In the genomic region with DNA sequence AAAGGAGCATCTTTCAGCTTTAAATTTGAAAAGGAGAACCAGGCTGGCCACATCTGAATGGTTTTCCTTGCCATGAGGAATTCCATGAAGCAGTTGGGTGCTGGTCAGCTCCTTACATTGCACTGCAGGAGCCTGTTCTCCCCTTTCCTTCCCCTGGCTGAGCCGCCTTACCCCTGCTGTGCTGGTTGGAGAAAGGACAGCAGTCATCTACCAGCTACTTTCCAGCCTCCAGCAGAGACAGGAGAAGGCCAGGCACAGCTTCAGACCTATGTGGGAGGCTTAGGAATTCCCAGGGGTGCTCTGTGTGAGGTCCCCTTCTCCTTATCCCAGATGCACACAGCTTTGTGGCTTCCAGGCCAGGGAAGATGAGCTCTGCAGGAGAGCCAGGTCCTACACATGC, we compare ENCODE assay signal across 23 cellular contexts. TPM values are rescaled to one million over a fixed set of nuclear protein-coding genes. Genes with fewer than 3 reads are reported as not detected.
A peak's percentile ranks its signal among the peaks of the same experiment; 100 is the strongest.
DNase-seq lines count a peak whose midpoint lies in the region; ATAC-seq and TF ChIP-seq lines count a peak whose summit lies in the region.
"Had no signal": no experiment of that assay in that cellular context is flagged by ENCODE, and none has a peak within 500 bp of the region (broad histone marks: within the 10 kb centered on the region; RNA-seq: fewer than 3 reads in every experiment).

No MANE protein-coding gene starts in this region.

- TF ChIP-seq CTCF in right atrium auricular region (IDR thresholded peaks at IDR 0.05) (no peak), choroid plexus epithelial cell (conservative IDR thresholded peaks at IDR 0.05; ENCODE audit: low read depth, low read length) (no peak), sigmoid colon (IDR thresholded peaks at IDR 0.05) (no peak), chondrocyte (IDR thresholded peaks at IDR 0.05) (no peak)

- no peak overlapping the region for H3K4me3 ChIP-seq in right atrium auricular region
- H3K4me3 ChIP-seq in right cardiac atrium (ENCODE audit: low read length) = no peak overlapping the region
- H3K4me3 ChIP-seq in choroid plexus epithelial cell (ENCODE audit: low read depth, low read length) = no peak overlapping the region
- no peak overlapping the region for H3K4me3 ChIP-seq in sigmoid colon
- no peak overlapping the region for H3K4me3 ChIP-seq in effector memory CD4-positive, alpha-beta T cell (ENCODE audit: insufficient read depth, low read depth, low read length, poor library complexity, severe bottlenecking)
- H3K4me3 ChIP-seq: BLaER1, PC-9, SJSA1 had no signal

- no peak for DNase-seq in right atrium auricular region (ENCODE audit: low spot score)
- DNase-seq in right cardiac atrium = no peak
- DNase-seq in choroid plexus epithelial cell (ENCODE audit: low read depth) = peak; percentile 8
- peak; percentile 24 for DNase-seq in sigmoid colon
- DNase-seq in chondrocyte (ENCODE audit: low spot score) = no peak
- no peak for DNase-seq in effector memory CD4-positive, alpha-beta T cell
- DNase-seq: CD4-positive, CD25-positive, alpha-beta regulatory T cell; H7; NCI-H1048; NCI-H1417 treated with DMSO at 0.1 percent for 48 hours; NCI-H1694 treated with DMSO at 0.1 percent for 48 hours; NCI-H2081; NCI-H2227 treated with DMSO at 0.1 percent for 48 hours; NCI-H526 treated with DMSO at 0.1 percent for 48 hours; PC-9 had no signal

- peaks cover 7% of the 10 kb centered on the region for H3K4me1 Mint-ChIP-seq in chondrocyte (ENCODE audit: low read depth)
- H3K4me1 Mint-ChIP-seq: CD4-positive, CD25-positive, alpha-beta regulatory T cell had no signal

- no peak for TF ChIP-seq POLR2A in sigmoid colon (IDR thresholded peaks at IDR 0.05)

- H3K27ac ChIP-seq in right atrium auricular region (peak overlapping the region; percentile 16 to 90), right cardiac atrium (ENCODE audit: low read length) (no peak overlapping the region), sigmoid colon (no peak overlapping the region)
- H3K27ac ChIP-seq in effector memory CD4-positive, alpha-beta T cell (ENCODE audit: insufficient read depth, low read length, poor library complexity, severe bottlenecking) = no peak overlapping the region
- H3K27ac ChIP-seq: BLaER1, KMS-11, PC-9, SJSA1 had no signal

- H3K9me3 Mint-ChIP-seq in chondrocyte (ENCODE audit: low read depth) = no peaks in the 10 kb centered on the region
- H3K9me3 Mint-ChIP-seq: CD4-positive, CD25-positive, alpha-beta regulatory T cell had no signal

- intact Hi-C loops in right cardiac atrium (cut with DNase I) (no loop called here), sigmoid colon (cut with DNase I) (no loop called here)

- no peak for TF ChIP-seq EP300 in sigmoid colon (IDR thresholded peaks at IDR 0.05)

- H3K4me3 Mint-ChIP-seq in chondrocyte (ENCODE audit: unreplicated experiment) = no peak overlapping the region

- H3K36me3 Mint-ChIP-seq in chondrocyte (ENCODE audit: low read depth) = no peaks in the 10 kb centered on the region
- H3K36me3 Mint-ChIP-seq: CD4-positive, CD25-positive, alpha-beta regulatory T cell had no signal

- H3K27ac Mint-ChIP-seq in chondrocyte (ENCODE audit: unreplicated experiment) = no peak overlapping the region
- H3K27ac Mint-ChIP-seq: CD4-positive, CD25-positive, alpha-beta regulatory T cell had no signal

- H3K27me3 ChIP-seq in right atrium auricular region (no peaks in the 10 kb centered on the region), right cardiac atrium (ENCODE audit: control insufficient read depth, insufficient read depth) (no peaks in the 10 kb centered on the region), sigmoid colon (no peaks in the 10 kb centered on the region)
- no peaks in the 10 kb centered on the region for H3K27me3 ChIP-seq in effector memory CD4-positive, alpha-beta T cell (replicated peaks; ENCODE audit: control insufficient read depth, insufficient read depth, low read length, poor library complexity, severe bottlenecking)
- H3K27me3 ChIP-seq: BLaER1, SJSA1 had no signal

- H3K36me3 ChIP-seq in right atrium auricular region = no peaks in the 10 kb centered on the region
- H3K36me3 ChIP-seq in sigmoid colon = no peaks in the 10 kb centered on the region
- no peaks in the 10 kb centered on the region for H3K36me3 ChIP-seq in effector memory CD4-positive, alpha-beta T cell (ENCODE audit: control insufficient read depth, insufficient read depth, low read length)
- H3K36me3 ChIP-seq: BLaER1, SJSA1 had no signal

- H3K27me3 Mint-ChIP-seq in chondrocyte (ENCODE audit: low read depth) = peaks cover 20% of the 10 kb centered on the region

- WGBS in right cardiac atrium = 79% methylated on average over 1 of the region's 1 CpG
- WGBS in sigmoid colon, 2 donors = 26 to 69% methylated on average over 1 of the region's 1 CpG

- ATAC-seq in right cardiac atrium (no peak), HG03159 (IDR thresholded peaks at IDR 0.05; ENCODE audit: unreplicated experiment) (no peak)
- ATAC-seq: Right ventricle myocardium inferior had no signal

- H3K4me1 ChIP-seq in right atrium auricular region (peaks cover 0 to 43% of the 10 kb centered on the region in 2 donors), right cardiac atrium (ENCODE audit: control insufficient read depth, insufficient read depth, low read length) (peaks cover 4% of the 10 kb centered on the region), sigmoid colon (peaks cover 0 to 4% (median 0%) of the 10 kb centered on the region in 4 donors)
- H3K4me1 ChIP-seq in effector memory CD4-positive, alpha-beta T cell (ENCODE audit: control insufficient read depth, insufficient read depth, low read length, poor library complexity, severe bottlenecking) = no peaks in the 10 kb centered on the region
- H3K4me1 ChIP-seq: SJSA1 had no signal

- H3K9me3 ChIP-seq in right atrium auricular region = no peaks in the 10 kb centered on the region
- H3K9me3 ChIP-seq in right cardiac atrium (ENCODE audit: control insufficient read depth, low read length) = no peaks in the 10 kb centered on the region
- H3K9me3 ChIP-seq in sigmoid colon = no peaks in the 10 kb centered on the region
- no peaks in the 10 kb centered on the region for H3K9me3 ChIP-seq in effector memory CD4-positive, alpha-beta T cell (ENCODE audit: control insufficient read depth, low read length)
- H3K9me3 ChIP-seq: BLaER1, SJSA1 had no signal

RNA-seq across cellular contexts. Expression of a gene that starts 4.7 kb away (rescaled TPM):
- total RNA-seq in right atrium auricular region (10 to 100 TPM; 34.9 to 48.2 TPM), right cardiac atrium (10 to 100 TPM; 29.3 to 98.9 (median 73.2) TPM), sigmoid colon (not detected), chondrocyte (not detected in 3 replicates)
- polyA plus RNA-seq in right cardiac atrium (27.8 TPM), sigmoid colon (not detected)
- total RNA-seq: A172; CD4-positive, CD25-positive, alpha-beta regulatory T cell; H7; NCI-H460; PC-9; RPMI7951; SJSA1 had no signal
- polyA plus RNA-seq: CD4-positive, CD25-positive, alpha-beta regulatory T cell had no signal

Comparison
In these comparisons a context has a peak if more than half of its experiments do, and no peak if none do; other contexts are left out.
1. H3K27ac ChIP-seq: peak in right atrium auricular region (2 of 2); none in right cardiac atrium (single experiment), sigmoid colon (0 of 4) and effector memory CD4-positive, alpha-beta T cell (single experiment).
2. DNase-seq: peak in choroid plexus epithelial cell (single experiment) and sigmoid colon (single experiment); none in right atrium auricular region (single experiment), right cardiac atrium (0 of 3), chondrocyte (single experiment) and effector memory CD4-positive, alpha-beta T cell (0 of 3).
3. RNA of a gene that starts 4.7 kb away (total RNA-seq): 29.3 to 98.9 TPM in right cardiac atrium and 34.9 to 48.2 TPM in right atrium auricular region; not detected in sigmoid colon and not detected in chondrocyte; every median in the first group is over 10 times any median in the second.